8 cellular contexts compared by ENCODE assay signal in genomic region chr20:62900052-62900691, GRCh38. TPM values are rescaled to one million over a fixed set of nuclear protein-coding genes. Genes with fewer than 3 reads are reported as not detected.
A peak's percentile ranks its signal among the peaks of the same experiment; 100 is the strongest.
DNase-seq lines count a peak whose midpoint lies in the region; ATAC-seq and TF ChIP-seq lines count a peak whose summit lies in the region.

No MANE protein-coding gene starts in this region.

- H3K9me3 ChIP-seq in OCI-LY1 (ENCODE audit: low read length) (no peaks in the 10 kb centered on the region), muscle layer of colon (ENCODE audit: low read length) (no peaks in the 10 kb centered on the region)

- TF ChIP-seq CTCF in OCI-LY1 (IDR thresholded peaks at IDR 0.05; ENCODE audit: low read length) (peak; percentile 74), epithelial cell of proximal tubule (conservative IDR thresholded peaks at IDR 0.05; ENCODE audit: low read depth, low read length) (peak; percentile 56)

- H3K4me1 ChIP-seq in OCI-LY1 (ENCODE audit: insufficient read depth, low read length, severe bottlenecking) = peaks cover 26% of the 10 kb centered on the region
- H3K4me1 ChIP-seq in muscle layer of colon (ENCODE audit: insufficient read depth, low read length) = peaks cover 36% of the 10 kb centered on the region

- H3K9ac ChIP-seq in OCI-LY1 (ENCODE audit: low read length) (no peak overlapping the region; the same call in 1 of the 2 replicates), muscle layer of colon (ENCODE audit: low read length) (no peak overlapping the region)

- peak overlapping the region; percentile 9 for H3K4me3 ChIP-seq in OCI-LY1 (ENCODE audit: low read depth, low read length, poor library complexity, severe bottlenecking)
- H3K4me3 ChIP-seq in epithelial cell of proximal tubule (ENCODE audit: low read depth, low read length) = no peak overlapping the region
- peak overlapping the region in 1 of 2 donors; percentile 21 for H3K4me3 ChIP-seq in muscle layer of colon (ENCODE audit: low read depth in 1 of 2, low read length in 2 of 2)

- peak overlapping the region; percentile 47; the same call in 1 of the 2 replicates for H3K4me2 ChIP-seq in OCI-LY1 (ENCODE audit: low read length)

- H3K79me2 ChIP-seq in OCI-LY1 (ENCODE audit: insufficient read depth, low read length) = no peaks in the 10 kb centered on the region

- peak overlapping the region; percentile 68 for H3K27ac ChIP-seq in OCI-LY1 (ENCODE audit: low read depth, low read length, poor library complexity, severe bottlenecking)
- peak overlapping the region; percentile 19 for H3K27ac ChIP-seq in muscle layer of colon (ENCODE audit: low read depth, low read length)

- H3K36me3 ChIP-seq in OCI-LY1 (ENCODE audit: insufficient read depth, low read length) (peaks cover 66% of the 10 kb centered on the region), muscle layer of colon (ENCODE audit: insufficient read depth, low read length) (peaks cover 42% of the 10 kb centered on the region)

- no peak overlapping the region for H2AFZ ChIP-seq in OCI-LY1 (ENCODE audit: low read length)

- H4K20me1 ChIP-seq in OCI-LY1 (ENCODE audit: insufficient read depth, low read length) = no peaks in the 10 kb centered on the region

- ATAC-seq in GM19395 (IDR thresholded peaks at IDR 0.05; ENCODE audit: unreplicated experiment) = peak; percentile 78

- peak in 13 of 14 donors; percentile 25 to 77 (median 53) for DNase-seq in C1 segment of cervical spinal cord (lab: John Stamatoyannopoulos, UW)
- DNase-seq in HT1080 (ENCODE audit: low read depth) = peak; percentile 56
- peak; percentile 63 for DNase-seq in activated T-cell treated with anti-CD3 and anti-CD28 coated beads for 4 hours
- DNase-seq in epithelial cell of proximal tubule (ENCODE audit: low read depth) = no peak
- peak; percentile 55 to 62 for DNase-seq in stimulated activated CD8-positive, alpha-beta memory T cell treated with anti-CD3 and anti-CD28 coated beads, Interleukin-7, amount 100 ng/mL, for 1 hour (ENCODE audit: low read depth in 2 of 2)

- H3F3A ChIP-seq in OCI-LY1 (ENCODE audit: insufficient read depth, low read length) = 0 out of 2 replicates have a peak, but pooled peaks cover 3% of the 10 kb centered on the region

- no peaks in the 10 kb centered on the region for H3K27me3 ChIP-seq in OCI-LY1 (ENCODE audit: insufficient read depth, low read length)
- no peaks in the 10 kb centered on the region for H3K27me3 ChIP-seq in muscle layer of colon (ENCODE audit: control insufficient read depth in 1 of 2, insufficient read depth in 2 of 2, low read length in 2 of 2)

- H3K9me2 ChIP-seq in OCI-LY1 (ENCODE audit: low read depth, low read length) = no peaks in the 10 kb centered on the region

RNA-seq across cellular contexts. Expression of gene DIDO1, which starts 26.1 kb away (rescaled TPM):
- 25.9 and 31.1 TPM in 2 replicates for total RNA-seq in HT1080 (2014; rRNA removed; shearing (Covaris generic))
- 17.1 and 20.8 TPM in 2 replicates for polyA plus RNA-seq in HT1080 (2015; cell fraction: cytosol; rRNA removed)
- 78.3 and 96.6 TPM in 2 replicates for polyA plus RNA-seq in HT1080 (2015; cell fraction: nucleus; rRNA removed)
- 26.9 and 32.3 TPM in 2 replicates for total RNA-seq in epithelial cell of proximal tubule

RNA-seq across cellular contexts. Expression of gene GID8, which starts 37.8 kb away (rescaled TPM):
- total RNA-seq in HT1080 (2014; rRNA removed; shearing (Covaris generic)) = 20.1 and 29.2 TPM in 2 replicates
- 22.2 and 27.8 TPM in 2 replicates for polyA plus RNA-seq in HT1080 (2015; cell fraction: cytosol; rRNA removed)
- 20.5 and 23.2 TPM in 2 replicates for polyA plus RNA-seq in HT1080 (2015; cell fraction: nucleus; rRNA removed)
- 23.2 and 23.6 TPM in 2 replicates for total RNA-seq in epithelial cell of proximal tubule

RNA-seq across cellular contexts. Expression of gene TCFL5, which starts 38.5 kb away (rescaled TPM):
- 9.6 and 14.3 TPM in 2 replicates for total RNA-seq in HT1080 (2014; rRNA removed; shearing (Covaris generic))
- 13.9 and 16.3 TPM in 2 replicates for polyA plus RNA-seq in HT1080 (2015; cell fraction: cytosol; rRNA removed)
- 10.1 and 12.6 TPM in 2 replicates for polyA plus RNA-seq in HT1080 (2015; cell fraction: nucleus; rRNA removed)
- 5.7 and 7.2 TPM in 2 replicates for total RNA-seq in epithelial cell of proximal tubule

RNA-seq across cellular contexts. Expression of gene SLC17A9, which starts 52.3 kb away (rescaled TPM):
- total RNA-seq in HT1080 (2014; rRNA removed; shearing (Covaris generic)) = not detected in 2 replicates
- 0.09 and 0.29 TPM in 2 replicates for polyA plus RNA-seq in HT1080 (2015; cell fraction: cytosol; rRNA removed)
- polyA plus RNA-seq in HT1080 (2015; cell fraction: nucleus; rRNA removed) = 1.1 and 1.3 TPM in 2 replicates
- total RNA-seq in epithelial cell of proximal tubule = 17.4 and 19.5 TPM in 2 replicates
